ENCODE assay signal across 1 cellular context in genomic region chr3:80771085-80771484, GRCh38.
A peak's percentile ranks its signal among the peaks of the same experiment; 100 is the strongest.
TF ChIP-seq lines count a peak whose summit lies in the region.

No MANE protein-coding gene starts in this region.

TF ChIP-seq in K562, 482 proteins besides CTCF, POLR2A, EP300 and RAD21 (continued from another document):
- TF ChIP-seq NBN (IDR thresholded peaks at IDR 0.05; ENCODE audit: low read depth) = 0 out of 2 replicates have a peak, but pooled peaks have one; percentile 35
- peak; percentile 75 for TF ChIP-seq KDM5B (IDR thresholded peaks at IDR 0.05; ENCODE audit: insufficient replicate concordance, low read depth, low read length)
- peak; percentile 92 for TF ChIP-seq CREM (IDR thresholded peaks at IDR 0.05; ENCODE audit: low read depth)
- peak; percentile 76; the same call in 1 of the 2 replicates for TF ChIP-seq NCOA1 (IDR thresholded peaks at IDR 0.05; ENCODE audit: low read depth)
- peak; percentile 11 for TF ChIP-seq MEIS2 (IDR thresholded peaks at IDR 0.05; ENCODE audit: partially characterized antibody)
- no peak for TF ChIP-seq ZNF584 (CRISPR knock-in tag; IDR thresholded peaks at IDR 0.05; ENCODE audit: low read depth)
- no peak for TF ChIP-seq ATF1 (CRISPR knock-in tag; IDR thresholded peaks at IDR 0.05)
- TF ChIP-seq ATF1 (tag; IDR thresholded peaks at IDR 0.05) = peak; percentile 86
- peak; percentile 69 for TF ChIP-seq POLR2H (tag; IDR thresholded peaks at IDR 0.05; ENCODE audit: low read depth)
- peak; percentile 74; the same call in 1 of the 2 replicates for TF ChIP-seq GABPB1 (CRISPR knock-in tag; IDR thresholded peaks at IDR 0.05)
- TF ChIP-seq MTA3 (IDR thresholded peaks at IDR 0.05; ENCODE audit: borderline replicate concordance) = peak; percentile 54; the same call in 1 of the 2 replicates
- no peak for TF ChIP-seq KDM2B (CRISPR knock-in tag; IDR thresholded peaks at IDR 0.05)
- TF ChIP-seq EP400 (IDR thresholded peaks at IDR 0.05) = 0 out of 2 replicates have a peak, but pooled peaks have one; percentile 38
- TF ChIP-seq ELF1 (tag; IDR thresholded peaks at IDR 0.05) = peak; percentile 52; the same call in 1 of the 2 replicates
- peak; percentile 61; the same call in 1 of the 2 replicates for TF ChIP-seq ETV1 (tag; conservative IDR thresholded peaks at IDR 0.05; ENCODE audit: low read depth)
